ENCODE assay signal across 19 cellular contexts in genomic region chr5:173495225-173495904, GRCh38.
A peak's percentile ranks its signal among the peaks of the same experiment; 100 is the strongest.
DNase-seq lines count a peak whose midpoint lies in the region; ATAC-seq and TF ChIP-seq lines count a peak whose summit lies in the region.
"Had no signal": no experiment of that assay in that cellular context is flagged by ENCODE, and none has a peak within 500 bp of the region (broad histone marks: within the 10 kb centered on the region; RNA-seq: fewer than 3 reads in every experiment).

No MANE protein-coding gene starts in this region.

- TF ChIP-seq CTCF in gastrocnemius medialis (IDR thresholded peaks at IDR 0.05 in 4 of 5, conservative IDR thresholded peaks at IDR 0.05 in 1 of 5) = no peak
- TF ChIP-seq CTCF in CD8-positive, alpha-beta T cell (IDR thresholded peaks at IDR 0.05) = no peak

- CTCF ChIA-PET in CD8-positive, alpha-beta T cell (lab: Charles Lee) = no interaction called here

- H3F3A ChIP-seq in GM23248 (ENCODE audit: insufficient read depth) = peaks cover 8% of the 10 kb centered on the region; the same call in 1 of the 2 replicates

- H3K27ac Mint-ChIP-seq in activated CD4-positive, alpha-beta T cell treated with anti-CD3 and anti-CD28 coated beads, Interleukin-2, amount 10 ng/mL, durations not matched to agents 24 days and 14 days = no peak overlapping the region
- H3K27ac Mint-ChIP-seq in CD8-positive, alpha-beta T cell = no peak overlapping the region
- H3K27ac Mint-ChIP-seq: activated naive CD4-positive, alpha-beta T cell treated with anti-CD3 and anti-CD28 coated beads for 36 hours had no signal

- H3K4me3 ChIP-seq in GM23248 (no peak overlapping the region), gastrocnemius medialis (no peak overlapping the region)
- no peak overlapping the region for H3K4me3 ChIP-seq in CD8-positive, alpha-beta T cell (ENCODE audit: low read depth, low read length)
- H3K4me3 ChIP-seq: K562 had no signal

- no peak overlapping the region for H3K4me3 Mint-ChIP-seq in activated CD4-positive, alpha-beta T cell treated with anti-CD3 and anti-CD28 coated beads, Interleukin-2, amount 10 ng/mL, durations not matched to agents 24 days and 14 days
- no peak overlapping the region for H3K4me3 Mint-ChIP-seq in CD8-positive, alpha-beta T cell
- H3K4me3 Mint-ChIP-seq: activated naive CD4-positive, alpha-beta T cell treated with anti-CD3 and anti-CD28 coated beads for 36 hours had no signal

- WGBS in GM23248 (ENCODE audit: low coverage in 1 of 2, low lambda C conversion rate in 2 of 2, missing lambda C conversion rate in 2 of 2), 2 experiments = 43 to 47% methylated on average over 3 of the region's 3 CpGs

- no peak overlapping the region for H3K9ac ChIP-seq in GM23248
- H3K9ac ChIP-seq: parathyroid adenoma had no signal

- no peaks in the 10 kb centered on the region for H3K9me2 ChIP-seq in GM23248 (ENCODE audit: insufficient read depth)

- TF ChIP-seq POLR2A in gastrocnemius medialis (IDR thresholded peaks at IDR 0.05) = no peak

- H3K27me3 Mint-ChIP-seq in activated CD4-positive, alpha-beta T cell treated with anti-CD3 and anti-CD28 coated beads, Interleukin-2, amount 10 ng/mL, durations not matched to agents 24 days and 14 days = peaks cover 2% of the 10 kb centered on the region
- H3K27me3 Mint-ChIP-seq in CD8-positive, alpha-beta T cell (ENCODE audit: low read depth) = peaks cover 16% of the 10 kb centered on the region

- POLR2A ChIA-PET in CD8-positive, alpha-beta T cell (lab: Charles Lee) = no interaction called here

- no peak overlapping the region for H2AFZ ChIP-seq in GM23248
- H2AFZ ChIP-seq: parathyroid adenoma had no signal

- ATAC-seq in gastrocnemius medialis = no peak
- no peak for ATAC-seq in CD8-positive, alpha-beta T cell
- ATAC-seq in GM18867 (IDR thresholded peaks at IDR 0.05; ENCODE audit: unreplicated experiment) = no peak
- ATAC-seq: K562 had no signal

- no peaks in the 10 kb centered on the region for H3K36me3 Mint-ChIP-seq in activated CD4-positive, alpha-beta T cell treated with anti-CD3 and anti-CD28 coated beads, Interleukin-2, amount 10 ng/mL, durations not matched to agents 24 days and 14 days (ENCODE audit: low read depth)
- H3K36me3 Mint-ChIP-seq in CD8-positive, alpha-beta T cell = no peaks in the 10 kb centered on the region

- H3K36me3 ChIP-seq in GM23248 (ENCODE audit: low read depth) (no peaks in the 10 kb centered on the region), gastrocnemius medialis (no peaks in the 10 kb centered on the region)
- H3K36me3 ChIP-seq in CD8-positive, alpha-beta T cell (ENCODE audit: insufficient read depth, low read length) = no peaks in the 10 kb centered on the region
- H3K36me3 ChIP-seq: BE2C had no signal

- DNase-seq in GM23248 (peak; percentile 51), ecto neural progenitor cell (ENCODE audit: low spot score) (peak; percentile 9), hepatic stellate cell (ENCODE audit: low spot score) (peak; percentile 36), gastrocnemius medialis (peak in 1 of 2 donors; percentile 43), germinal center (ENCODE audit: low spot score) (no peak)
- no peak for DNase-seq in activated CD4-positive, alpha-beta T cell treated with anti-CD3 and anti-CD28 coated beads, Interleukin-2, amount 10 ng/mL, durations not matched to agents 24 days and 14 days
- DNase-seq in CD8-positive, alpha-beta T cell = no peak
- DNase-seq: activated CD4-positive, CD25-positive, alpha-beta regulatory T cell treated with anti-CD3 and anti-CD28 coated beads, Interleukin-2, amount 50 U/mL, for 72 hours; activated naive CD4-positive, alpha-beta T cell treated with anti-CD3 and anti-CD28 coated beads for 36 hours; BE2C; effector CD4-positive, alpha-beta T cell; glutamatergic neuron; NCI-H1417 treated with DMSO at 0.1 percent for 48 hours; NCI-H226; stimulated activated CD4-positive, alpha-beta T cell treated with anti-CD3 and anti-CD28 coated beads, Interleukin-1b, Interleukin-23, amount 100 ng/mL, for 48 hours; T-helper 2 cell had no signal

- intact Hi-C loops in gastrocnemius medialis (cut with DNase I; ENCODE audit: low total_unique reads) = no loop called here
- intact Hi-C loops in activated CD4-positive, alpha-beta T cell treated with anti-CD3 and anti-CD28 coated beads, Interleukin-2, amount 10 ng/mL, durations not matched to agents 24 days and 14 days (cut with micrococcal nuclease) = no loop called here
- intact Hi-C loops in CD8-positive, alpha-beta T cell (cut with DNase I, micrococcal nuclease) = no loop called here

- H3K9me3 ChIP-seq in GM23248 (ENCODE audit: low read depth) = no peaks in the 10 kb centered on the region
- H3K9me3 ChIP-seq in gastrocnemius medialis = no peaks in the 10 kb centered on the region
- no peaks in the 10 kb centered on the region for H3K9me3 ChIP-seq in CD8-positive, alpha-beta T cell (ENCODE audit: low read length)
- H3K9me3 ChIP-seq: BE2C had no signal

- H4K20me1 ChIP-seq in GM23248 (ENCODE audit: insufficient read depth) = no peaks in the 10 kb centered on the region

- no peaks in the 10 kb centered on the region for H3K9me3 Mint-ChIP-seq in activated CD4-positive, alpha-beta T cell treated with anti-CD3 and anti-CD28 coated beads, Interleukin-2, amount 10 ng/mL, durations not matched to agents 24 days and 14 days
- H3K9me3 Mint-ChIP-seq in CD8-positive, alpha-beta T cell = no peaks in the 10 kb centered on the region
- H3K9me3 Mint-ChIP-seq: activated naive CD4-positive, alpha-beta T cell treated with anti-CD3 and anti-CD28 coated beads for 36 hours had no signal

- no peaks in the 10 kb centered on the region for H3K4me1 Mint-ChIP-seq in activated CD4-positive, alpha-beta T cell treated with anti-CD3 and anti-CD28 coated beads, Interleukin-2, amount 10 ng/mL, durations not matched to agents 24 days and 14 days
- no peaks in the 10 kb centered on the region for H3K4me1 Mint-ChIP-seq in CD8-positive, alpha-beta T cell (ENCODE audit: low read depth)

- H3K27ac ChIP-seq in GM23248 = no peak overlapping the region
- H3K27ac ChIP-seq in gastrocnemius medialis = peak overlapping the region; percentile 76 to 93 (median 82)
- no peak overlapping the region for H3K27ac ChIP-seq in CD8-positive, alpha-beta T cell (ENCODE audit: low read depth, low read length)
- H3K27ac ChIP-seq: parathyroid adenoma had no signal

- H3K4me2 ChIP-seq in GM23248 (ENCODE audit: unreplicated experiment) = no peak overlapping the region

- in situ Hi-C loops in GM23248 (cut with MboI) = no loop called here
- in situ Hi-C loops in gastrocnemius medialis (cut with MboI; ENCODE audit: low sequenced_read_pairs in 4 of 4) = no loop called here

- H3K27me3 ChIP-seq in GM23248 (replicated peaks; ENCODE audit: insufficient read depth) (no peaks in the 10 kb centered on the region), gastrocnemius medialis (no peaks in the 10 kb centered on the region)
- H3K27me3 ChIP-seq in CD8-positive, alpha-beta T cell (ENCODE audit: insufficient read depth, low read length) = no peaks in the 10 kb centered on the region

- peaks cover 25% of the 10 kb centered on the region for H3K4me1 ChIP-seq in GM23248 (ENCODE audit: insufficient read depth)
- H3K4me1 ChIP-seq in gastrocnemius medialis = peaks cover 46 to 48% of the 10 kb centered on the region in 2 donors
- no peaks in the 10 kb centered on the region for H3K4me1 ChIP-seq in CD8-positive, alpha-beta T cell (ENCODE audit: insufficient read depth, low read length)
- H3K4me1 ChIP-seq: BE2C, parathyroid adenoma had no signal

- H3K79me2 ChIP-seq in GM23248 (ENCODE audit: insufficient read depth) = no peaks in the 10 kb centered on the region
- H3K79me2 ChIP-seq: parathyroid adenoma had no signal

Comparison
In these comparisons a context has a peak if more than half of its experiments do, and no peak if none do; other contexts are left out.
1. DNase-seq: peak in GM23248 (single experiment), ecto neural progenitor cell (single experiment) and hepatic stellate cell (single experiment); none in activated CD4-positive, alpha-beta T cell treated with anti-CD3 and anti-CD28 coated beads, Interleukin-2, amount 10 ng/mL, durations not matched to agents 24 days and 14 days (single experiment), germinal center (single experiment) and CD8-positive, alpha-beta T cell (0 of 7).
2. H3K27ac ChIP-seq: peak in gastrocnemius medialis (4 of 4); none in GM23248 (single experiment) and CD8-positive, alpha-beta T cell (single experiment).